17 cellular contexts compared by ENCODE assay signal in genomic region chr14:93582516-93582915, GRCh38.
DNase-seq lines count a peak whose midpoint lies in the region; ATAC-seq and TF ChIP-seq lines count a peak whose summit lies in the region.
"Had no signal": no experiment of that assay in that cellular context is flagged by ENCODE, and none has a peak within 500 bp of the region (broad histone marks: within the 10 kb centered on the region; RNA-seq: fewer than 3 reads in every experiment).

No MANE protein-coding gene starts in this region.

- TF ChIP-seq CTCF in HEK293 (tag by site-specific recombination; IDR thresholded peaks at IDR 0.05): no peak
- no peak for TF ChIP-seq CTCF in heart right ventricle (IDR thresholded peaks at IDR 0.05)
- TF ChIP-seq CTCF in osteocyte (IDR thresholded peaks at IDR 0.05): no peak

- intact Hi-C loops in heart right ventricle (cut with DNase I): no loop called here

- peak; percentile 48 for DNase-seq in ELF-1 (ENCODE audit: low read depth, low spot score)
- peak; percentile 7 to 16 for DNase-seq in heart right ventricle
- peak; percentile 63 for DNase-seq in osteocyte (ENCODE audit: extremely low spot score, unreplicated experiment)
- no peak for DNase-seq in NCI-H510A treated with DMSO at 0.1 percent for 48 hours (lab: John Stamatoyannopoulos, UW)
- DNase-seq in GF-D8 (lab: John Stamatoyannopoulos, UW): no peak
- DNase-seq: ACHN; BE2C; C1 segment of cervical spinal cord; CD4-positive, CD25-positive, alpha-beta regulatory T cell; CD8-positive, alpha-beta memory T cell; COR-L47; GDM1; GOT3; H7; IMR-90 had no signal

- peaks cover 3% of the 10 kb centered on the region for H3K9me3 Mint-ChIP-seq in osteocyte (ENCODE audit: unreplicated experiment)

- H3K4me3 ChIP-seq in HEK293 (ENCODE audit: low read depth, low read length) (no peak overlapping the region), heart right ventricle (no peak overlapping the region)

- H3K4me3 Mint-ChIP-seq in osteocyte (ENCODE audit: unreplicated experiment): no peak overlapping the region
- H3K4me3 Mint-ChIP-seq: CD4-positive, CD25-positive, alpha-beta regulatory T cell; CD8-positive, alpha-beta memory T cell had no signal

- no peaks in the 10 kb centered on the region for H3K27me3 ChIP-seq in heart right ventricle
- H3K27me3 ChIP-seq: BE2C had no signal

- peak; percentile 29 to 89 (median 68) for ATAC-seq in heart right ventricle
- ATAC-seq: HCT116 had no signal

- no peaks in the 10 kb centered on the region for H3K4me1 Mint-ChIP-seq in osteocyte (ENCODE audit: unreplicated experiment)
- H3K4me1 Mint-ChIP-seq: CD4-positive, CD25-positive, alpha-beta regulatory T cell; CD8-positive, alpha-beta memory T cell had no signal

- no peaks in the 10 kb centered on the region for H3K36me3 Mint-ChIP-seq in osteocyte (ENCODE audit: unreplicated experiment)
- H3K36me3 Mint-ChIP-seq: CD4-positive, CD25-positive, alpha-beta regulatory T cell; CD8-positive, alpha-beta memory T cell had no signal

- H3K36me3 ChIP-seq in HEK293 (ENCODE audit: control insufficient read depth in 2 of 2, insufficient read depth in 1 of 2, low read length in 2 of 2): no peaks in the 10 kb centered on the region
- H3K36me3 ChIP-seq in heart right ventricle: no peaks in the 10 kb centered on the region

- POLR2A ChIA-PET in HEK293 (lab: Yijun Ruan, JAX): no interaction called here

- H3K27me3 Mint-ChIP-seq in osteocyte (ENCODE audit: unreplicated experiment): no peaks in the 10 kb centered on the region

- H3K4me1 ChIP-seq in HEK293 (ENCODE audit: control insufficient read depth, insufficient read depth, low read length) (no peaks in the 10 kb centered on the region), heart right ventricle (no peaks in the 10 kb centered on the region)
- H3K4me1 ChIP-seq: BE2C had no signal

- H3K27ac ChIP-seq in HEK293 (ENCODE audit: extremely low read depth, low read depth, low read length) (no peak overlapping the region), heart right ventricle (no peak overlapping the region)

- H3K9me3 ChIP-seq in HEK293 (ENCODE audit: control insufficient read depth, insufficient read depth, low read depth, low read length) (no peaks in the 10 kb centered on the region), heart right ventricle (no peaks in the 10 kb centered on the region)
- H3K9me3 ChIP-seq: BE2C had no signal

- CTCF ChIA-PET in HEK293 (lab: Yijun Ruan, JAX): no interaction called here

- 44 to 53% methylated on average over 10 of the region's 10 CpGs for WGBS in heart right ventricle, 2 donors

- no peak overlapping the region for H3K27ac Mint-ChIP-seq in osteocyte (ENCODE audit: unreplicated experiment)
- H3K27ac Mint-ChIP-seq: CD4-positive, CD25-positive, alpha-beta regulatory T cell; CD8-positive, alpha-beta memory T cell had no signal

TF ChIP-seq in HEK293, 187 proteins besides CTCF, POLR2A, EP300 and RAD21:
- TF ChIP-seq SP7 (tag by site-specific recombination; IDR thresholded peaks at IDR 0.05): no peak
- peak; percentile 79 for TF ChIP-seq ZNF449 (tag by site-specific recombination; IDR thresholded peaks at IDR 0.05)

Comparison
In these comparisons a context has a peak if more than half of its experiments do, and no peak if none do; other contexts are left out.
1. DNase-seq: peak in ELF-1 (single experiment), heart right ventricle (2 of 2) and osteocyte (single experiment); none in NCI-H510A treated with DMSO at 0.1 percent for 48 hours (single experiment) and GF-D8 (single experiment).